ENCODE assay signal across 8 cellular contexts in genomic region chr3:150414273-150414672, GRCh38.
DNase-seq lines count a peak whose midpoint lies in the region; ATAC-seq and TF ChIP-seq lines count a peak whose summit lies in the region.

No MANE protein-coding gene starts in this region.

- DNase-seq in AG10803 (ENCODE audit: low read depth) = peak; percentile 52
- DNase-seq in HUDEP-2 (lab: John Stamatoyannopoulos, UW; ENCODE audit: unreplicated experiment in 76 of 76) = peak in 40 of 76 experiments; percentile 1 to 60 (median 24)
- DNase-seq in astrocyte of the hippocampus (ENCODE audit: low read depth, low spot score) = peak; percentile 64
- peak; percentile 49 for DNase-seq in kidney tubule cell (ENCODE audit: low spot score)
- DNase-seq in Kasumi-1 (lab: John Stamatoyannopoulos, UW) = no peak
- DNase-seq in stimulated activated naive CD4-positive, alpha-beta T cell treated with Interleukin-2 at 50 U/mL for 16 hours (lab: John Stamatoyannopoulos, UW) = no peak
- no peak for DNase-seq in COR-L47 (lab: John Stamatoyannopoulos, UW)

- no peak for TF ChIP-seq CTCF in AG10803 (conservative IDR thresholded peaks at IDR 0.05; ENCODE audit: low read length)

- ATAC-seq in GM21737 (IDR thresholded peaks at IDR 0.05; ENCODE audit: unreplicated experiment) = no peak

- H3K4me3 ChIP-seq in AG10803 (ENCODE audit: low read length) = peak overlapping the region; percentile 96

Comparison
In these comparisons a context has a peak if more than half of its experiments do, and no peak if none do; other contexts are left out.
1. DNase-seq: peak in AG10803 (single experiment), HUDEP-2 (40 of 76), astrocyte of the hippocampus (single experiment) and kidney tubule cell (single experiment); none in Kasumi-1 (0 of 2), stimulated activated naive CD4-positive, alpha-beta T cell treated with Interleukin-2 at 50 U/mL for 16 hours (single experiment) and COR-L47 (single experiment).